In genomic region chr16:18582902-18583301, GRCh38 we compare ENCODE assay signal across 29 cellular contexts.
"Had no signal": no experiment of that assay in that cellular context is flagged by ENCODE, and none has a peak within 500 bp of the region (broad histone marks: within the 10 kb centered on the region; RNA-seq: fewer than 3 reads in every experiment).

No MANE protein-coding gene starts in this region.

- H2AFZ ChIP-seq: parathyroid adenoma had no signal

- H3K27me3 ChIP-seq: ovary, spleen, suprapubic skin, testis, tibial artery, transverse colon, upper lobe of right lung, uterus had no signal

- DNase-seq: naive thymus-derived CD8-positive, alpha-beta T cell; nephron progenitor cell; occipital lobe; ovary; posterior cingulate gyrus; psoas muscle; right cardiac atrium; spleen; stimulated activated CD4-positive, alpha-beta T cell treated with anti-CD3 and anti-CD28 coated beads, Interleukin-12 subunit alpha, Interleukin-12 subunit beta, amount 100 ng/mL, for 4 hours; stimulated activated CD4-positive, alpha-beta T cell treated with anti-CD3 and anti-CD28 coated beads, Interleukin-1b, Interleukin-23, amount 100 ng/mL, for 48 hours; stimulated activated CD4-positive, alpha-beta T cell treated with anti-CD3 and anti-CD28 coated beads, Interleukin-4, amount 100 ng/mL, for 1 hour; stimulated activated CD4-positive, alpha-beta T cell treated with anti-CD3 and anti-CD28 coated beads, Interleukin-4, amount 100 ng/mL, for 4 hours; stimulated activated CD8-positive, alpha-beta memory T cell treated with anti-CD3 and anti-CD28 coated beads, Interleukin-4, amount 100 ng/mL, for 48 hours; stimulated activated naive CD4-positive, alpha-beta T cell; stimulated activated naive CD8-positive, alpha-beta T cell treated with anti-CD3 and anti-CD28 coated beads, Interleukin-15, amount 100 ng/mL, for 72 hours; stimulated activated naive CD8-positive, alpha-beta T cell treated with anti-CD3 and anti-CD28 coated beads, Interleukin-15, Interleukin-2, amounts not matched to agents 100 U/mL and 50 U/mL, for 24 hours; substantia nigra; testis; tibial artery; transverse colon; upper lobe of right lung; uterus had no signal

- H3K4me1 ChIP-seq: psoas muscle, spleen, suprapubic skin, testis, tibial artery, transverse colon, upper lobe of right lung, uterus had no signal

- H3K4me3 ChIP-seq: ovary, psoas muscle, skin epidermis, smooth muscle cell, spleen, suprapubic skin, testis, tibial artery, transverse colon, upper lobe of right lung, uterus had no signal

- H3K9me3 ChIP-seq: ovary, psoas muscle, spleen, suprapubic skin, testis, tibial artery, transverse colon, upper lobe of right lung, uterus had no signal

- H3K36me3 ChIP-seq: ovary, spleen, suprapubic skin, tibial artery, transverse colon, upper lobe of right lung, uterus had no signal

- H3K79me2 ChIP-seq: parathyroid adenoma had no signal

- H3K4me2 ChIP-seq: smooth muscle cell had no signal

- H3K9ac ChIP-seq: parathyroid adenoma had no signal

- ATAC-seq: naive thymus-derived CD8-positive, alpha-beta T cell; natural killer cell treated with Interleukin-12 subunit alpha and Interleukin-12 subunit beta and Interleukin-15 and Interleukin-18, amount 100 ng/mL, for 72 hours; psoas muscle; right cardiac atrium; sciatic nerve; stimulated activated memory B cell treated with anti-CD40 and anti-IgM and Interleukin-4, amounts not matched to agents 10 μg/mL and 1 μg/mL and 100 μg/mL, for 72 hours; stimulated activated naive CD8-positive, alpha-beta T cell treated with anti-CD3 and anti-CD28 coated beads, Interleukin-15, amount 100 ng/mL, for 72 hours; stimulated activated naive CD8-positive, alpha-beta T cell treated with anti-CD3 and anti-CD28 coated beads, Interleukin-15, Interleukin-2, amounts not matched to agents 100 U/mL and 50 U/mL, for 24 hours; upper lobe of right lung had no signal

- H3K27ac ChIP-seq: ovary, parathyroid adenoma, psoas muscle, skin epidermis, spleen, suprapubic skin, testis, tibial artery, transverse colon, upper lobe of right lung, uterus had no signal
